15 cellular contexts compared by ENCODE assay signal in the genomic region with DNA sequence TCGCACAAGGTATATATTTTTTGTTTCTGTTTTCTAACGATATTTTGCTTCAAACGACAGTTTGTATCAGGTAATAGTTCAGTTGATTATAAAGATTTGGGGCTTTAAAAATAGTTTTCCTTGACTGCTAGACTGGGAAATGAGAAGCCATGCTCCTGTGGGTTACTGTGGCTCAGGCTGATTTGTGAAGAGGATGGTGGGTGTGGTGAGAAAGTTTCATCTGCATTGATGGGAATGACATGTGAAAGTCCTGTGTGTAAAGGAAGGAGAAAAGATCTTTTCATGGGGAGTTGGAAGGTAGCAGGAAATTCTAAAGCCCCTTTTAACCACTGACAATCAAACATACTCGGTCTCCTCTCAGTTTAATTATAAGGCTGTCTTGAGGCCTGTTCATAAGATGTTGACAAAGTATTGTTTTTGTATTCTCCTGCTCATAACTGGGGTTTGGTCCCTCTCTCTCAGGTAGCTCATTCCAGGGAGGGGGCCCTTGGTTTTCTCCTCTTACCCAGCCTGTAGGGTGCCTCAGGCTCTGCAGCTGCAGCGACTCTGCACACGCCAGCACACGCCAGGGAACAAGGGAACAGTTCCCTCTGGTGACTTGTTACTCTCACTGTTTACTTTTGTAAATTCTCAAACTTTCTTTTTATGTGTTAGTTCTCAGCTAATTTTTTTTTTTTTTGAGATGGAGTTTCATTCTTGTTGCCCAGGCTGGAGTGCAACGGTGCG.
A peak's percentile ranks its signal among the peaks of the same experiment; 100 is the strongest.
DNase-seq lines count a peak whose midpoint lies in the region; ATAC-seq and TF ChIP-seq lines count a peak whose summit lies in the region.
"Had no signal": no experiment of that assay in that cellular context is flagged by ENCODE, and none has a peak within 500 bp of the region (broad histone marks: within the 10 kb centered on the region; RNA-seq: fewer than 3 reads in every experiment).

No MANE protein-coding gene starts in this region.

- H4K20me1 ChIP-seq in osteoblast (ENCODE audit: insufficient read depth, low read length) = no peaks in the 10 kb centered on the region

- H3K9me3 ChIP-seq in osteoblast (ENCODE audit: low read depth, low read length) = no peaks in the 10 kb centered on the region

- no peaks in the 10 kb centered on the region for H3K79me2 ChIP-seq in osteoblast (ENCODE audit: insufficient read depth, low read length)

- H3K4me1 ChIP-seq in foreskin keratinocyte = no peaks in the 10 kb centered on the region
- H3K4me1 ChIP-seq in osteoblast (ENCODE audit: insufficient read depth, low read length) = no peaks in the 10 kb centered on the region

- H3K27ac ChIP-seq in foreskin keratinocyte (no peak overlapping the region), osteoblast (ENCODE audit: low read depth, low read length) (no peak overlapping the region)
- H3K27ac ChIP-seq: SK-N-MC had no signal

- no peak for ATAC-seq in foreskin keratinocyte
- ATAC-seq in GM18498 (IDR thresholded peaks at IDR 0.05; ENCODE audit: unreplicated experiment) = no peak
- ATAC-seq: HepG2 had no signal

- H3K27me3 ChIP-seq in foreskin keratinocyte = no peaks in the 10 kb centered on the region
- H3K27me3 ChIP-seq in osteoblast (ENCODE audit: insufficient read depth, low read length) = peaks cover 15% of the 10 kb centered on the region

- DNase-seq in NCI-H146 (lab: John Stamatoyannopoulos, UW) (peak; percentile 74), SW480 (ENCODE audit: low spot score) (peak; percentile 54), foreskin keratinocyte (peak in 1 of 2 donors; percentile 25), osteoblast (ENCODE audit: insufficient read length, low spot score, missing footprints) (peak; percentile 23), NCI-H526 (lab: John Stamatoyannopoulos, UW) (no peak), SKM-1 (lab: John Stamatoyannopoulos, UW; ENCODE audit: unreplicated experiment) (no peak), mucosa of gallbladder (ENCODE audit: low spot score) (no peak)
- DNase-seq: MM.1S, NCI-H1105, NCI-H1930, NCI-H2171, NCI-H510A had no signal

- no peak overlapping the region for H3K4me3 ChIP-seq in osteoblast (ENCODE audit: insufficient read depth, low read length)
- H3K4me3 ChIP-seq: SK-N-MC had no signal

- peak overlapping the region; percentile 16 for H2AFZ ChIP-seq in osteoblast (ENCODE audit: low read length)

- no peaks in the 10 kb centered on the region for H3K36me3 ChIP-seq in osteoblast (ENCODE audit: insufficient read depth, low read length)

- TF ChIP-seq CTCF in foreskin keratinocyte (conservative IDR thresholded peaks at IDR 0.05) (peak; percentile 39), osteoblast (IDR thresholded peaks at IDR 0.05; ENCODE audit: extremely low read depth, low read depth, low read length) (no peak)

- peak overlapping the region; percentile 9 for H3K4me2 ChIP-seq in osteoblast (ENCODE audit: insufficient read depth, low read length)

Comparison
In these comparisons a context has a peak if more than half of its experiments do, and no peak if none do; other contexts are left out.
1. DNase-seq: peak in NCI-H146 (single experiment), SW480 (single experiment) and osteoblast (single experiment); none in NCI-H526 (0 of 2), SKM-1 (single experiment) and mucosa of gallbladder (single experiment).